Comparison of ENCODE assay signal across 22 cellular contexts in the genomic region with DNA sequence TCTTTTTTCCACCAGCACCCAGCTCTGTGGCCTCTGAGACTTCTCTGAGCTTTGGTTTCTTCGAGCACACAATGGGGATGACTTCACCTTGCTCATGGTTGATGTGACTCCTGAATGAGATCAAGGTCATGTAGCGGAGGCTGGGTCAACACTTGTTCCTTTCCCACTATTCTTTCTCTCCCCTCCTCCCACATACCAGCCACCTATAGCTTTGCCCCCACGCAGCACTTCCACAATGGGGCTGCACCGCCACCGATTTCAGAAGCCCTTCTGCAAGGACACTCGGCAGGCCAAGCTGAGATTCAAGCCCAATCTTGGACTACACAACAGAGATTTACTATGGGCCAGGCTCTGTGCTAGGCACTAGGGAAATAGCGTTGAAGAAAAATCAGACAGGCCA.
"Had no signal": no experiment of that assay in that cellular context is flagged by ENCODE, and none has a peak within 500 bp of the region (broad histone marks: within the 10 kb centered on the region; RNA-seq: fewer than 3 reads in every experiment).

No MANE protein-coding gene starts in this region.

- H3K27ac ChIP-seq: colonic mucosa, foreskin keratinocyte, left ventricle myocardium inferior, prostate gland, right atrium auricular region, SK-N-MC, tibial artery had no signal

- H3K27me3 Mint-ChIP-seq: activated CD4-positive, alpha-beta memory T cell treated with anti-CD3 and anti-CD28 coated beads, Interleukin-2, amount 10 ng/mL, durations not matched to agents 7 days and 5 days; activated CD4-positive, alpha-beta T cell treated with anti-CD3 and anti-CD28 coated beads, Interleukin-2, amount 10 ng/mL, durations not matched to agents 24 days and 14 days; activated naive CD8-positive, alpha-beta T cell treated with anti-CD3 and anti-CD28 coated beads, Interleukin-2, amount 10 ng/mL, durations not matched to agents 7 days and 5 days; activated T-helper 17 cell treated with anti-CD3 and anti-CD28 coated beads, Interleukin-2, amount 50 U/mL, for 72 hours; stimulated activated naive CD8-positive, alpha-beta T cell treated with anti-CD3 and anti-CD28 coated beads, Interleukin-15, amount 100 ng/mL, for 72 hours had no signal

- H3K9me3 Mint-ChIP-seq: activated CD4-positive, alpha-beta memory T cell treated with anti-CD3 and anti-CD28 coated beads, Interleukin-2, amount 10 ng/mL, durations not matched to agents 7 days and 5 days; activated CD4-positive, alpha-beta T cell treated with anti-CD3 and anti-CD28 coated beads, Interleukin-2, amount 10 ng/mL, durations not matched to agents 24 days and 14 days; activated naive CD8-positive, alpha-beta T cell treated with anti-CD3 and anti-CD28 coated beads, Interleukin-2, amount 10 ng/mL, durations not matched to agents 7 days and 5 days; activated T-helper 17 cell treated with anti-CD3 and anti-CD28 coated beads, Interleukin-2, amount 50 U/mL, for 72 hours; immature natural killer cell; stimulated activated naive CD8-positive, alpha-beta T cell treated with anti-CD3 and anti-CD28 coated beads, Interleukin-15, amount 100 ng/mL, for 72 hours had no signal

- DNase-seq: activated CD4-positive, alpha-beta memory T cell treated with anti-CD3 and anti-CD28 coated beads, Interleukin-2, amount 10 ng/mL, durations not matched to agents 7 days and 5 days; activated CD4-positive, alpha-beta T cell treated with anti-CD3 and anti-CD28 coated beads, Interleukin-2, amount 10 ng/mL, durations not matched to agents 24 days and 14 days; activated naive CD4-positive, alpha-beta T cell treated with Interleukin-2 at 50 U/mL for 16 hours; activated naive CD8-positive, alpha-beta T cell treated with anti-CD3 and anti-CD28 coated beads, Interleukin-2, amount 10 ng/mL, durations not matched to agents 7 days and 5 days; activated T-cell treated with anti-CD3 and anti-CD28 coated beads, Interleukin-2, amount 50 U/mL, for 1 hour; amygdala; foreskin keratinocyte; immature natural killer cell; kidney glomerular epithelial cell; left ventricle myocardium inferior; stimulated activated CD4-positive, alpha-beta T cell treated with anti-CD3 and anti-CD28 coated beads, Interleukin-12 subunit alpha, Interleukin-12 subunit beta, amount 100 ng/mL, for 4 hours; stimulated activated CD4-positive, alpha-beta T cell treated with anti-CD3 and anti-CD28 coated beads, Interleukin-4, amount 100 ng/mL, for 4 hours; stimulated activated naive CD8-positive, alpha-beta T cell treated with anti-CD3 and anti-CD28 coated beads, Interleukin-15, amount 100 ng/mL, for 72 hours had no signal

- FAIRE-seq: bronchial epithelial cell, endometrium, urothelium cell line had no signal

- H3K27me3 ChIP-seq: colonic mucosa, foreskin keratinocyte, right atrium auricular region, tibial artery had no signal

- H3K9me3 ChIP-seq: colonic mucosa, left ventricle myocardium inferior, prostate gland, right atrium auricular region, tibial artery had no signal

- H3K4me3 ChIP-seq: colonic mucosa, left ventricle myocardium inferior, prostate gland, right atrium auricular region, SK-N-MC, tibial artery had no signal

- H3K27ac Mint-ChIP-seq: activated CD4-positive, alpha-beta memory T cell treated with anti-CD3 and anti-CD28 coated beads, Interleukin-2, amount 10 ng/mL, durations not matched to agents 7 days and 5 days; activated CD4-positive, alpha-beta T cell treated with anti-CD3 and anti-CD28 coated beads, Interleukin-2, amount 10 ng/mL, durations not matched to agents 24 days and 14 days; activated naive CD8-positive, alpha-beta T cell treated with anti-CD3 and anti-CD28 coated beads, Interleukin-2, amount 10 ng/mL, durations not matched to agents 7 days and 5 days; activated T-helper 17 cell treated with anti-CD3 and anti-CD28 coated beads, Interleukin-2, amount 50 U/mL, for 72 hours; immature natural killer cell had no signal

- H3K4me3 Mint-ChIP-seq: activated CD4-positive, alpha-beta memory T cell treated with anti-CD3 and anti-CD28 coated beads, Interleukin-2, amount 10 ng/mL, durations not matched to agents 7 days and 5 days; activated CD4-positive, alpha-beta T cell treated with anti-CD3 and anti-CD28 coated beads, Interleukin-2, amount 10 ng/mL, durations not matched to agents 24 days and 14 days; activated naive CD8-positive, alpha-beta T cell treated with anti-CD3 and anti-CD28 coated beads, Interleukin-2, amount 10 ng/mL, durations not matched to agents 7 days and 5 days; activated T-helper 17 cell treated with anti-CD3 and anti-CD28 coated beads, Interleukin-2, amount 50 U/mL, for 72 hours; immature natural killer cell; stimulated activated naive CD8-positive, alpha-beta T cell treated with anti-CD3 and anti-CD28 coated beads, Interleukin-15, amount 100 ng/mL, for 72 hours had no signal

- H3K4me1 ChIP-seq: colonic mucosa, prostate gland, right atrium auricular region, tibial artery had no signal
